ENCODE assay signal across 8 cellular contexts in the genomic region with DNA sequence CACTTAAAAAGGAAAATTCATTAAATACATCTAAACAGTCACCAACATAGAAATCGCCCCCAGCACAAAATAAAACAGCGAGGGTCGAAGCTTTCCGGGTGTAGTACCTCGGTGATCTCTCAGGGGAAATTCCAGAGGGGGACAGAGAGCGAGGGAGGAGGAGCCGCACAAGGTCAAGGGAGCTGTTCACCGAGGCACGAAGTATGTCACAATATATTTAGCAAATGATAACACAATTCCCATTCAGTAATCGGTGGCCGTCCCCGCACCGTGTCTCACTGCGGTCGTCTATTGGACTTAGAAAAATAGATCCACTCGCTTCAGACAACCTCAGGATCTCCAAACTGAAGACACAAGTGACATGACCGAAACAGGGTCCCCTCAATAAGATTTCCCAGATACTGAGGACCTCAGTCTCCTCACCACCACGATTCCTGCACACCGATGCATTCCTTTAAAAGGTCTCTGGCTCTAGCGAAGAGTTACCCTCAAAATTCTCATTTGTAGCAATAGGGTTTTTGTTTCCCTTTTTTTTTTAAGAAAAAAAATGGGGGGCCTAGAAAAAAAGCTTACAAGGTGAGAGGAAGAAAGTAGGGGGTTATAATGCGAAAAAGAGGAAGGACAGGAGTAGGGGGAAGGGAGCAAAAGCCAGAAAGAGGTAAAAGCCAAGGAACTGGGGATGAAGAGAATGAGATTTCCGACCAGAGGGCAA. TPM values are rescaled to one million over a fixed set of nuclear protein-coding genes. Genes with fewer than 3 reads are reported as not detected.
DNase-seq lines count a peak whose midpoint lies in the region; ATAC-seq, FAIRE-seq and TF ChIP-seq lines count a peak whose summit lies in the region.

No MANE protein-coding gene starts in this region.

- ATAC-seq in left colon: peak; percentile 18
- no peak for ATAC-seq in stimulated activated naive CD8-positive, alpha-beta T cell treated with anti-CD3 and anti-CD28 coated beads, Interleukin-15, amount 100 ng/mL, for 72 hours
- ATAC-seq in GM21825 (IDR thresholded peaks at IDR 0.05; ENCODE audit: unreplicated experiment): no peak
- ATAC-seq in HG02973 (IDR thresholded peaks at IDR 0.05; ENCODE audit: unreplicated experiment): no peak

- intact Hi-C loops in left colon (cut with DNase I, micrococcal nuclease): loop anchor here in 1 of 2 donors (10.0 kb wide), 1 partner anchor 125 kb away; no protein-coding TSS in a partner anchor

- no peak for DNase-seq in AG04449 (ENCODE audit: low read depth, low spot score)
- no peak for DNase-seq in GM12892 (ENCODE audit: insufficient read length)
- peak; percentile 34 for DNase-seq in cerebellum (ENCODE audit: low spot score)
- peak; percentile 14 to 35 for DNase-seq in left colon
- DNase-seq in stimulated activated naive CD8-positive, alpha-beta T cell treated with anti-CD3 and anti-CD28 coated beads, Interleukin-15, amount 100 ng/mL, for 72 hours: no peak

- peak overlapping the region; percentile 91 to 99 for H3K27ac Mint-ChIP-seq in stimulated activated naive CD8-positive, alpha-beta T cell treated with anti-CD3 and anti-CD28 coated beads, Interleukin-15, amount 100 ng/mL, for 72 hours

- TF ChIP-seq POLR2A in GM12892 (IDR thresholded peaks at IDR 0.05; ENCODE audit: low read depth, low read length): no peak

- no peaks in the 10 kb centered on the region for H3K36me3 ChIP-seq in OCI-LY1 (ENCODE audit: insufficient read depth, low read length)

- CTCF ChIA-PET in AG04449 (lab: Yijun Ruan, JAX): interaction anchor here (0.9 to 6.6 kb wide), 8 partner anchors 13 to 571 kb away, joined by 3 to 48 read pairs (median 4); a partner anchor contains a TSS

- no peaks in the 10 kb centered on the region for H3K79me2 ChIP-seq in OCI-LY1 (ENCODE audit: insufficient read depth, low read length)

- POLR2A ChIA-PET in AG04449 (lab: Yijun Ruan, JAX): no interaction called here

- no peaks in the 10 kb centered on the region for H3K9me3 Mint-ChIP-seq in stimulated activated naive CD8-positive, alpha-beta T cell treated with anti-CD3 and anti-CD28 coated beads, Interleukin-15, amount 100 ng/mL, for 72 hours

- H3F3A ChIP-seq in OCI-LY1 (ENCODE audit: insufficient read depth, low read length): no peaks in the 10 kb centered on the region

- peaks cover 31% of the 10 kb centered on the region for H3K4me1 ChIP-seq in OCI-LY1 (ENCODE audit: insufficient read depth, low read length, severe bottlenecking)

- H3K4me1 Mint-ChIP-seq in stimulated activated naive CD8-positive, alpha-beta T cell treated with anti-CD3 and anti-CD28 coated beads, Interleukin-15, amount 100 ng/mL, for 72 hours: peaks cover 53% of the 10 kb centered on the region

- H3K27me3 Mint-ChIP-seq in stimulated activated naive CD8-positive, alpha-beta T cell treated with anti-CD3 and anti-CD28 coated beads, Interleukin-15, amount 100 ng/mL, for 72 hours: peaks cover 9% of the 10 kb centered on the region

- peak overlapping the region; percentile 69 for H3K9ac ChIP-seq in OCI-LY1 (ENCODE audit: low read length)

- H3K4me3 ChIP-seq in AG04449 (ENCODE audit: low read depth, low read length) (peak overlapping the region; percentile 68), OCI-LY1 (ENCODE audit: low read depth, low read length, poor library complexity, severe bottlenecking) (peak overlapping the region; percentile 68)

- no peaks in the 10 kb centered on the region for H3K9me3 ChIP-seq in OCI-LY1 (ENCODE audit: low read length)

- no peaks in the 10 kb centered on the region for H3K27me3 ChIP-seq in OCI-LY1 (ENCODE audit: insufficient read depth, low read length)

- H4K20me1 ChIP-seq in OCI-LY1 (ENCODE audit: insufficient read depth, low read length): no peaks in the 10 kb centered on the region

- FAIRE-seq in GM12892 (lab: Jason Lieb, UNC): peak; percentile 78

- H3K4me2 ChIP-seq in OCI-LY1 (ENCODE audit: low read length): peak overlapping the region; percentile 93

- H2AFZ ChIP-seq in OCI-LY1 (ENCODE audit: low read length): peak overlapping the region; percentile 7; the same call in 1 of the 2 replicates

- TF ChIP-seq CTCF in AG04449 (IDR thresholded peaks at IDR 0.05; ENCODE audit: insufficient read depth, low read length, missing control alignments): no peak
- 0 out of 2 replicates have a peak, but pooled peaks have one; percentile 13 for TF ChIP-seq CTCF in OCI-LY1 (IDR thresholded peaks at IDR 0.05; ENCODE audit: low read length)

- peak overlapping the region; percentile 0 for H3K27ac ChIP-seq in OCI-LY1 (ENCODE audit: low read depth, low read length, poor library complexity, severe bottlenecking)

- H3K4me3 Mint-ChIP-seq in stimulated activated naive CD8-positive, alpha-beta T cell treated with anti-CD3 and anti-CD28 coated beads, Interleukin-15, amount 100 ng/mL, for 72 hours: peak overlapping the region; percentile 91 to 97

- H3K9me2 ChIP-seq in OCI-LY1 (ENCODE audit: low read depth, low read length): no peaks in the 10 kb centered on the region

RNA-seq across cellular contexts. Expression of a gene that starts 1.1 kb away (rescaled TPM):
- 17.0 TPM for polyA plus RNA-seq in GM12892 (2012; ENCODE audit: missing spikeins)
- 91.2 TPM for total RNA-seq in cerebellum
- 10 to 100 TPM; 30.9 to 46.0 TPM for total RNA-seq in left colon

Comparison
In these comparisons a context has a peak if more than half of its experiments do, and no peak if none do; other contexts are left out.
1. DNase-seq: peak in cerebellum (single experiment) and left colon (2 of 2); none in AG04449 (single experiment), GM12892 (single experiment) and stimulated activated naive CD8-positive, alpha-beta T cell treated with anti-CD3 and anti-CD28 coated beads, Interleukin-15, amount 100 ng/mL, for 72 hours (0 of 2).